Comparison of ENCODE assay signal across 39 cellular contexts in the genomic region with DNA sequence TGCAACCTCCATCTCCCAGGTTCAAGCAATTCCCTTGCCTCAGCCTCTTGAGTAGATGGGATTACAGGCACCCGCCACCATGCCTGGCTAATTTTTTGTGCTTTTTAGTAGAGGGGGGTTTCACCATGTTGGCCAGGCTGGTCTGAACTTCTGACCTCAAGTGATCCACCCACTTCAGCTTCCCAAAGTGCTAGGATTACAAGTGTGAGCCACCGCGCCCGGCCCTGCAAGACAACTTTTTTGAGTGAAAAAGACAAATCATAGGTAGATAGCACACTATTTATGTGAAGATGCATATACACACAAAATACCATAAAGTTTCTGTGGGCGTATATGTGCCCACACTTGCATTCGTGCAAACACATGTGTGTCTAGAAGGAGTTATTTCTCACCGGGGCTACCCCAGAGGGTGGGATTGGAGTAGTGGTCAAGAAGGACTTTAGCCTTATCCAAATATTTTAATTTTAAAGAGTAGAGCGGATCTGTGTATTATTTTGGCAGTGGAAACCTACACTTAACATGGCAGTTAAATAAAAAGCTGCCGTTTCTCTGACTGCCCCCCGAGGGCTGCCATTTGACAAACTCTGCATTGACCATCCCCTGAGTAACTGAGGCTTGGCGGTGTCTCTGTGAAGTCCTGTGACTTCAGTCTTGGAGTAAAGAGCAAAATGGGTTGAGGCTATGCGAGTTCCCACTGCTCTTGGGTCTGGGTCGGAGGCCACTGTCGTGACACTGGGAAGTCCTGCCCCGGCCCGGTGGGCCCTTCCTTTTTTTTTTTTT.
"Had no signal": no experiment of that assay in that cellular context is flagged by ENCODE, and none has a peak within 500 bp of the region (broad histone marks: within the 10 kb centered on the region; RNA-seq: fewer than 3 reads in every experiment).

No MANE protein-coding gene starts in this region.

- H3K36me3 ChIP-seq: adrenal gland, ascending aorta, brain microvascular endothelial cell, breast epithelium, cardiac muscle cell had no signal

- H3K4me3 Mint-ChIP-seq: activated naive CD4-positive, alpha-beta T cell treated with anti-CD3 and anti-CD28 coated beads for 36 hours; activated naive CD4-positive, alpha-beta T cell treated with anti-CD3 and anti-CD28 coated beads, Interleukin-2, amount 10 ng/mL, durations not matched to agents 7 days and 5 days; activated naive CD4-positive, alpha-beta T cell treated with anti-CD3 and anti-CD28 coated beads, Interleukin-2, amount 50 U/mL, for 24 hours; activated naive CD8-positive, alpha-beta T cell; activated naive CD8-positive, alpha-beta T cell treated with anti-CD3 and anti-CD28 coated beads for 36 hours; activated naive CD8-positive, alpha-beta T cell treated with anti-CD3 and anti-CD28 coated beads, Interleukin-2, amount 10 ng/mL, durations not matched to agents 7 days and 5 days; activated naive CD8-positive, alpha-beta T cell treated with anti-CD3 and anti-CD28 coated beads, Interleukin-2, amount 50 U/mL, for 24 hours; activated T-cell treated with anti-CD3 and anti-CD28 coated beads, Interleukin-2, amount 50 U/mL, for 24 hours; activated T-cell treated with anti-CD3 and anti-CD28 coated beads, Interleukin-2, amount 50 U/mL, for 4 hours; activated T-cell treated with anti-CD3 and anti-CD28 coated beads, Interleukin-2, amount 50 U/mL, for 72 hours; activated T-helper 1 cell treated with anti-CD3 and anti-CD28 coated beads, Interleukin-12 subunit alpha, Interleukin-12 subunit beta, Interleukin-2, Interleukin-4 antibody, amounts not matched to agents 30 ng/mL and 10 ng/mL and 1 ng/mL, durations not matched to agents 14 hours and 24 hours and 36 hours; activated T-helper 17 cell treated with anti-CD3 and anti-CD28 coated beads, Interleukin-2, amount 50 U/mL, for 72 hours; brain; central memory CD8-positive, alpha-beta T cell had no signal

- H3K4me3 ChIP-seq: adrenal gland, ascending aorta, body of pancreas, breast epithelium, cardiac muscle cell had no signal

- ATAC-seq: activated naive CD4-positive, alpha-beta T cell treated with anti-CD3 and anti-CD28 coated beads, Interleukin-2, amount 50 U/mL, for 72 hours; activated naive CD8-positive, alpha-beta T cell treated with anti-CD3 and anti-CD28 coated beads, Interleukin-2, amount 50 U/mL, for 24 hours; activated T-cell treated with anti-CD3 and anti-CD28 coated beads, Interleukin-2, amount 50 U/mL, for 4 hours; activated T-cell treated with anti-CD3 and anti-CD28 coated beads, Interleukin-2, amount 50 U/mL, for 72 hours; activated T-helper 17 cell treated with anti-CD3 and anti-CD28 coated beads, Interleukin-2, amount 50 U/mL, for 72 hours; body of pancreas had no signal

- H3K27me3 Mint-ChIP-seq: activated naive CD4-positive, alpha-beta T cell treated with anti-CD3 and anti-CD28 coated beads, Interleukin-2, amount 50 U/mL, for 24 hours; activated naive CD8-positive, alpha-beta T cell; activated naive CD8-positive, alpha-beta T cell treated with anti-CD3 and anti-CD28 coated beads, Interleukin-2, amount 50 U/mL, for 24 hours; activated T-cell treated with anti-CD3 and anti-CD28 coated beads, Interleukin-2, amount 50 U/mL, for 24 hours had no signal

- DNase-seq: activated effector memory CD4-positive, alpha-beta T cell treated with anti-CD3 and anti-CD28 coated beads, Interleukin-2, amount 50 U/mL, for 16 hours; activated effector memory CD4-positive, alpha-beta T cell treated with Interleukin-2 at 50 U/mL for 16 hours; activated gamma-delta T cell; activated gamma-delta T cell treated with Interleukin-2 at 50 U/mL for 16 hours; activated naive CD4-positive, alpha-beta T cell; activated naive CD4-positive, alpha-beta T cell treated with anti-CD3 and anti-CD28 coated beads for 36 hours; activated naive CD4-positive, alpha-beta T cell treated with anti-CD3 and anti-CD28 coated beads, Interleukin-2, amount 10 ng/mL, durations not matched to agents 7 days and 5 days; activated naive CD4-positive, alpha-beta T cell treated with anti-CD3 and anti-CD28 coated beads, Interleukin-2, amount 50 U/mL, for 16 hours; activated naive CD4-positive, alpha-beta T cell treated with Interleukin-2 at 50 U/mL for 16 hours; activated naive CD8-positive, alpha-beta T cell treated with anti-CD3 and anti-CD28 coated beads for 36 hours; activated naive CD8-positive, alpha-beta T cell treated with anti-CD3 and anti-CD28 coated beads, Interleukin-2, amount 10 ng/mL, durations not matched to agents 7 days and 5 days; activated naive CD8-positive, alpha-beta T cell treated with anti-CD3 and anti-CD28 coated beads, Interleukin-2, amount 50 U/mL, for 24 hours; activated T-cell treated with anti-CD3 and anti-CD28 coated beads for 4 hours; activated T-cell treated with anti-CD3 and anti-CD28 coated beads, Interleukin-2, amount 50 U/mL, for 1 hour; activated T-cell treated with anti-CD3 and anti-CD28 coated beads, Interleukin-2, amount 50 U/mL, for 24 hours; activated T-cell treated with anti-CD3 and anti-CD28 coated beads, Interleukin-2, amount 50 U/mL, for 4 hours; activated T-cell treated with anti-CD3 and anti-CD28 coated beads, Interleukin-2, amount 50 U/mL, for 48 hours; activated T-cell treated with anti-CD3 and anti-CD28 coated beads, Interleukin-2, amount 50 U/mL, for 72 hours; adrenal gland; amniotic stem cell; amygdala; anterior cingulate cortex; aorta; body of pancreas; brain microvascular endothelial cell; caudate nucleus; central memory CD4-positive, alpha-beta T cell; cerebellar nuclear complex had no signal

- H3K36me3 Mint-ChIP-seq: activated naive CD4-positive, alpha-beta T cell treated with anti-CD3 and anti-CD28 coated beads, Interleukin-2, amount 10 ng/mL, durations not matched to agents 7 days and 5 days; activated naive CD4-positive, alpha-beta T cell treated with anti-CD3 and anti-CD28 coated beads, Interleukin-2, amount 50 U/mL, for 24 hours; activated naive CD4-positive, alpha-beta T cell treated with anti-CD3 and anti-CD28 coated beads, Interleukin-2, amount 50 U/mL, for 72 hours; activated naive CD8-positive, alpha-beta T cell; activated naive CD8-positive, alpha-beta T cell treated with anti-CD3 and anti-CD28 coated beads for 36 hours; activated naive CD8-positive, alpha-beta T cell treated with anti-CD3 and anti-CD28 coated beads, Interleukin-2, amount 10 ng/mL, durations not matched to agents 7 days and 5 days; brain had no signal

- H3K27ac Mint-ChIP-seq: activated naive CD4-positive, alpha-beta T cell treated with anti-CD3 and anti-CD28 coated beads for 36 hours; activated naive CD4-positive, alpha-beta T cell treated with anti-CD3 and anti-CD28 coated beads, Interleukin-2, amount 10 ng/mL, durations not matched to agents 7 days and 5 days; activated naive CD4-positive, alpha-beta T cell treated with anti-CD3 and anti-CD28 coated beads, Interleukin-2, amount 50 U/mL, for 24 hours; activated naive CD4-positive, alpha-beta T cell treated with anti-CD3 and anti-CD28 coated beads, Interleukin-2, amount 50 U/mL, for 72 hours; activated naive CD8-positive, alpha-beta T cell; activated naive CD8-positive, alpha-beta T cell treated with anti-CD3 and anti-CD28 coated beads for 36 hours; activated naive CD8-positive, alpha-beta T cell treated with anti-CD3 and anti-CD28 coated beads, Interleukin-2, amount 10 ng/mL, durations not matched to agents 7 days and 5 days; activated naive CD8-positive, alpha-beta T cell treated with anti-CD3 and anti-CD28 coated beads, Interleukin-2, amount 50 U/mL, for 24 hours; activated T-cell treated with anti-CD3 and anti-CD28 coated beads, Interleukin-2, amount 50 U/mL, for 24 hours; activated T-cell treated with anti-CD3 and anti-CD28 coated beads, Interleukin-2, amount 50 U/mL, for 72 hours; activated T-helper 1 cell treated with anti-CD3 and anti-CD28 coated beads, Interleukin-12 subunit alpha, Interleukin-12 subunit beta, Interleukin-2, Interleukin-4 antibody, amounts not matched to agents 30 ng/mL and 10 ng/mL and 1 ng/mL, durations not matched to agents 14 hours and 24 hours and 36 hours; activated T-helper 17 cell treated with anti-CD3 and anti-CD28 coated beads, Interleukin-2, amount 50 U/mL, for 72 hours; activated T-helper 2 cell treated with anti-CD3 and anti-CD28 coated beads, Interferon-gamma antibody, Interleukin-2, Interleukin-4, amounts not matched to agents 10 μg/mL and 5 μg/mL and 100 μg/mL, durations not matched to agents 14 hours and 24 hours and 36 hours had no signal

- H3K27ac ChIP-seq: adrenal gland, ascending aorta, body of pancreas, brain microvascular endothelial cell, breast epithelium, cardiac muscle cell had no signal

- H3K9me3 Mint-ChIP-seq: activated naive CD4-positive, alpha-beta T cell treated with anti-CD3 and anti-CD28 coated beads, Interleukin-2, amount 10 ng/mL, durations not matched to agents 7 days and 5 days; activated naive CD4-positive, alpha-beta T cell treated with anti-CD3 and anti-CD28 coated beads, Interleukin-2, amount 50 U/mL, for 24 hours; activated naive CD8-positive, alpha-beta T cell treated with anti-CD3 and anti-CD28 coated beads for 36 hours; activated naive CD8-positive, alpha-beta T cell treated with anti-CD3 and anti-CD28 coated beads, Interleukin-2, amount 10 ng/mL, durations not matched to agents 7 days and 5 days; activated naive CD8-positive, alpha-beta T cell treated with anti-CD3 and anti-CD28 coated beads, Interleukin-2, amount 50 U/mL, for 24 hours; activated T-cell treated with anti-CD3 and anti-CD28 coated beads, Interleukin-2, amount 50 U/mL, for 4 hours; activated T-helper 1 cell treated with anti-CD3 and anti-CD28 coated beads, Interleukin-12 subunit alpha, Interleukin-12 subunit beta, Interleukin-2, Interleukin-4 antibody, amounts not matched to agents 30 ng/mL and 10 ng/mL and 1 ng/mL, durations not matched to agents 14 hours and 24 hours and 36 hours; activated T-helper 17 cell treated with anti-CD3 and anti-CD28 coated beads, Interleukin-2, amount 50 U/mL, for 72 hours; activated T-helper 2 cell treated with anti-CD3 and anti-CD28 coated beads, Interferon-gamma antibody, Interleukin-2, Interleukin-4, amounts not matched to agents 10 μg/mL and 5 μg/mL and 100 μg/mL, durations not matched to agents 14 hours and 24 hours and 36 hours; central memory CD8-positive, alpha-beta T cell had no signal

- H3K27me3 ChIP-seq: adrenal gland, ascending aorta, body of pancreas, brain microvascular endothelial cell, cardiac muscle cell had no signal

- H3K4me1 ChIP-seq: adrenal gland, ascending aorta, body of pancreas, breast epithelium had no signal

- H3K9me3 ChIP-seq: adrenal gland, body of pancreas, breast epithelium had no signal

- H3K4me1 Mint-ChIP-seq: activated naive CD4-positive, alpha-beta T cell treated with anti-CD3 and anti-CD28 coated beads, Interleukin-2, amount 10 ng/mL, durations not matched to agents 7 days and 5 days; activated naive CD4-positive, alpha-beta T cell treated with anti-CD3 and anti-CD28 coated beads, Interleukin-2, amount 50 U/mL, for 24 hours; activated naive CD8-positive, alpha-beta T cell treated with anti-CD3 and anti-CD28 coated beads, Interleukin-2, amount 10 ng/mL, durations not matched to agents 7 days and 5 days; activated naive CD8-positive, alpha-beta T cell treated with anti-CD3 and anti-CD28 coated beads, Interleukin-2, amount 50 U/mL, for 24 hours; activated T-helper 17 cell treated with anti-CD3 and anti-CD28 coated beads, Interleukin-2, amount 50 U/mL, for 72 hours; central memory CD8-positive, alpha-beta T cell had no signal
